ENCODE assay signal across 31 cellular contexts in the genomic region with DNA sequence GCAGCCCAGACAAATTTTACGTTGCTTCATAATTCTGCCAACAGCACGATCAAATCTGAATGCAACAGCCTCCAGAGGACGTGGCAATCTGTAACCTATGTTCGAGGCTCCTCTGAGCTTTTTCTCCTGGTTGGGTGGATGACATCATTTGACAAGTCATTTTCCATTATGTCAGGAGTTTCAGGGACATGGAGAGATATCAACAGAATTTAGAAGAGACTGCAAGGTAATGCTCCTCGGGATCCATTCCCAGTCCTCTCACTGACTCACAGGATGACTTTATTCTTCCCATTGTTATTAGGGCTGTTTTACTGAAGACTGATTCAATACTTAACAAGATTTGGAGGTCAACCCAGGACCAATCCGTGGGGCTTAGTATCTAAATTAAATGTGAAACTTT.
"Had no signal": no experiment of that assay in that cellular context is flagged by ENCODE, and none has a peak within 500 bp of the region (broad histone marks: within the 10 kb centered on the region; RNA-seq: fewer than 3 reads in every experiment).

No MANE protein-coding gene starts in this region.

- H3K4me3 ChIP-seq: adrenal gland, ovary, skin epidermis, upper lobe of left lung had no signal

- H3K9me3 ChIP-seq: adrenal gland, ovary, upper lobe of left lung had no signal

- H3K27me3 ChIP-seq: adrenal gland, brain microvascular endothelial cell, ovary, upper lobe of left lung had no signal

- H3K36me3 ChIP-seq: adrenal gland, brain microvascular endothelial cell, ovary, upper lobe of left lung had no signal

- H3K9me3 Mint-ChIP-seq: activated naive CD4-positive, alpha-beta T cell treated with anti-CD3 and anti-CD28 coated beads for 36 hours; activated T-helper 1 cell treated with anti-CD3 and anti-CD28 coated beads, Interleukin-12 subunit alpha, Interleukin-12 subunit beta, Interleukin-2, Interleukin-4 antibody, amounts not matched to agents 30 ng/mL and 10 ng/mL and 1 ng/mL, durations not matched to agents 14 hours and 24 hours and 36 hours; endodermal cell; immature natural killer cell; mesothelial cell of epicardium; stimulated activated effector memory CD8-positive, alpha-beta T cell treated with anti-CD3 and anti-CD28 coated beads, Interleukin-12 subunit alpha, Interleukin-12 subunit beta, amount 100 ng/mL, for 72 hours; stimulated activated naive CD8-positive, alpha-beta T cell treated with anti-CD3 and anti-CD28 coated beads, Interleukin-15, amount 100 ng/mL, for 72 hours; WTC11 had no signal

- H3K4me3 Mint-ChIP-seq: activated CD8-positive, alpha-beta T cell treated with anti-CD3 and anti-CD28 coated beads, Interleukin-2, amount 10 ng/mL, durations not matched to agents 7 days and 5 days; activated naive CD4-positive, alpha-beta T cell treated with anti-CD3 and anti-CD28 coated beads for 36 hours; activated naive CD8-positive, alpha-beta T cell treated with anti-CD3 and anti-CD28 coated beads for 36 hours; activated T-helper 1 cell treated with anti-CD3 and anti-CD28 coated beads, Interleukin-12 subunit alpha, Interleukin-12 subunit beta, Interleukin-2, Interleukin-4 antibody, amounts not matched to agents 30 ng/mL and 10 ng/mL and 1 ng/mL, durations not matched to agents 14 hours and 24 hours and 36 hours; endodermal cell; immature natural killer cell; mesothelial cell of epicardium; naive B cell; stimulated activated effector memory CD8-positive, alpha-beta T cell treated with anti-CD3 and anti-CD28 coated beads, Interleukin-12 subunit alpha, Interleukin-12 subunit beta, amount 100 ng/mL, for 72 hours; stimulated activated naive CD8-positive, alpha-beta T cell treated with anti-CD3 and anti-CD28 coated beads, Interleukin-15, amount 100 ng/mL, for 72 hours; T-helper 17 cell; WTC11 had no signal

- H3K27me3 Mint-ChIP-seq: progenitor cell of endocrine pancreas, T-helper 17 cell had no signal

- H3K36me3 Mint-ChIP-seq: activated naive CD8-positive, alpha-beta T cell treated with anti-CD3 and anti-CD28 coated beads for 36 hours; immature natural killer cell; mesothelial cell of epicardium; naive B cell; stimulated activated effector memory CD8-positive, alpha-beta T cell treated with anti-CD3 and anti-CD28 coated beads, Interleukin-12 subunit alpha, Interleukin-12 subunit beta, amount 100 ng/mL, for 72 hours; WTC11 had no signal

- H3K4me1 Mint-ChIP-seq: endodermal cell; immature natural killer cell; naive B cell; stimulated activated effector memory CD8-positive, alpha-beta T cell treated with anti-CD3 and anti-CD28 coated beads, Interleukin-12 subunit alpha, Interleukin-12 subunit beta, amount 100 ng/mL, for 72 hours; stimulated activated naive CD8-positive, alpha-beta T cell treated with anti-CD3 and anti-CD28 coated beads, Interleukin-15, amount 100 ng/mL, for 72 hours; T-helper 17 cell; WTC11 had no signal

- H3K27ac ChIP-seq: adrenal gland, brain microvascular endothelial cell, ovary, skin epidermis, upper lobe of left lung had no signal

- H3K4me1 ChIP-seq: adrenal gland, upper lobe of left lung had no signal

- DNase-seq: activated CD4-positive, alpha-beta T cell treated with anti-CD3 and anti-CD28 coated beads for 1 hour; activated CD8-positive, alpha-beta T cell treated with anti-CD3 and anti-CD28 coated beads, Interleukin-2, amount 10 ng/mL, durations not matched to agents 7 days and 5 days; activated effector memory CD4-positive, alpha-beta T cell treated with anti-CD3 and anti-CD28 coated beads, Interleukin-2, amount 50 U/mL, for 16 hours; activated naive CD4-positive, alpha-beta T cell treated with anti-CD3 and anti-CD28 coated beads for 36 hours; activated naive CD8-positive, alpha-beta T cell treated with anti-CD3 and anti-CD28 coated beads for 36 hours; activated T-cell treated with anti-CD3 and anti-CD28 coated beads for 4 hours; aorta; brain microvascular endothelial cell; caudate nucleus; endodermal cell; head of caudate nucleus; hypothalamus; immature natural killer cell; kidney; left colon; mammary epithelial cell; naive B cell; ovary; stimulated activated CD4-positive, alpha-beta T cell treated with anti-CD3 and anti-CD28 coated beads, Interleukin-12 subunit alpha, Interleukin-12 subunit beta, amount 100 ng/mL, for 4 hours; stimulated activated CD4-positive, alpha-beta T cell treated with anti-CD3 and anti-CD28 coated beads, Interleukin-4, amount 100 ng/mL, for 24 hours; stimulated activated naive CD8-positive, alpha-beta T cell treated with anti-CD3 and anti-CD28 coated beads, Interleukin-15, amount 100 ng/mL, for 72 hours; substantia nigra; T-helper 17 cell; upper lobe of left lung had no signal

- H3K27ac Mint-ChIP-seq: activated CD8-positive, alpha-beta T cell treated with anti-CD3 and anti-CD28 coated beads, Interleukin-2, amount 10 ng/mL, durations not matched to agents 7 days and 5 days; activated naive CD4-positive, alpha-beta T cell treated with anti-CD3 and anti-CD28 coated beads for 36 hours; activated naive CD8-positive, alpha-beta T cell treated with anti-CD3 and anti-CD28 coated beads for 36 hours; activated T-helper 1 cell treated with anti-CD3 and anti-CD28 coated beads, Interleukin-12 subunit alpha, Interleukin-12 subunit beta, Interleukin-2, Interleukin-4 antibody, amounts not matched to agents 30 ng/mL and 10 ng/mL and 1 ng/mL, durations not matched to agents 14 hours and 24 hours and 36 hours; endodermal cell; mesothelial cell of epicardium; naive B cell; progenitor cell of endocrine pancreas; stimulated activated effector memory CD8-positive, alpha-beta T cell treated with anti-CD3 and anti-CD28 coated beads, Interleukin-12 subunit alpha, Interleukin-12 subunit beta, amount 100 ng/mL, for 72 hours; stimulated activated naive CD8-positive, alpha-beta T cell treated with anti-CD3 and anti-CD28 coated beads, Interleukin-15, amount 100 ng/mL, for 72 hours; T-helper 17 cell; WTC11 had no signal
